In the genomic region with DNA sequence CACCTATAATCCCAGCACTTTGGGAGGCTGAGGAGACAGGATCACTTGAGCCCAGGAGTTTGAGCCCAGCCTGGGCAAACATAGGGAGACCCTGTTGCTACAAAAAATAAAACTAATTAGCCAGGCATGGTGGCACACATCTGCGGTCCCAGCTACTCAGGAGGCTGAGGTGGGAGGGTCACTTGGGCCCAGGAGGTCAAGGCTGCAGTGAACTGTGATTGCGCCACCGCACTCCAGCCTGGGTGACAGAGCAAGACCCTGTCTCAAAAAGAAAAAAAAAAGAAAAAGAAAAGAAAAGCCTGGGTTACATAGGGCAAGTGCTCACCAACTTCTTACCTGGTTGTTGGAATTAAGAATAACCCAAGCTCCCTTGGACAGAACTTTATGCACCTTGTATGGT, we compare ENCODE assay signal across 37 cellular contexts. TPM values are rescaled to one million over a fixed set of nuclear protein-coding genes. Genes with fewer than 3 reads are reported as not detected.
DNase-seq lines count a peak whose midpoint lies in the region; ATAC-seq, FAIRE-seq and TF ChIP-seq lines count a peak whose summit lies in the region.
"Had no signal": no experiment of that assay in that cellular context is flagged by ENCODE, and none has a peak within 500 bp of the region (broad histone marks: within the 10 kb centered on the region; RNA-seq: fewer than 3 reads in every experiment).

No MANE protein-coding gene starts in this region.

- H3K79me2 ChIP-seq in HepG2 (ENCODE audit: insufficient read depth, low read length) (no peaks in the 10 kb centered on the region), GM23338 (replicated peaks; ENCODE audit: insufficient read depth) (no peaks in the 10 kb centered on the region), K562 (ENCODE audit: control insufficient read depth, insufficient read depth, low read length) (no peaks in the 10 kb centered on the region), GM23248 (ENCODE audit: insufficient read depth) (no peaks in the 10 kb centered on the region)

- no peaks in the 10 kb centered on the region for H3F3A ChIP-seq in GM23338 (replicated peaks; ENCODE audit: low read depth)
- no peaks in the 10 kb centered on the region for H3F3A ChIP-seq in GM23248 (ENCODE audit: insufficient read depth)

- no peak for TF ChIP-seq POLR2A in HepG2 (IDR thresholded peaks at IDR 0.05; ENCODE audit: insufficient read depth in 1 of 2, low read depth in 2 of 2, low read length in 2 of 2)
- TF ChIP-seq POLR2A in right lobe of liver (IDR thresholded peaks at IDR 0.05), result no peak
- TF ChIP-seq POLR2A in K562 (conservative IDR thresholded peaks at IDR 0.05), result no peak

- H3K4me1 ChIP-seq in HepG2 (ENCODE audit: insufficient read depth, low read length) (peaks cover 10% of the 10 kb centered on the region), right lobe of liver (no peaks in the 10 kb centered on the region), GM23338 (ENCODE audit: insufficient read depth) (no peaks in the 10 kb centered on the region), K562 (replicated peaks in 1 of 2; ENCODE audit: control insufficient read depth in 2 of 2, insufficient read depth in 2 of 2, low read length in 2 of 2) (peaks cover 0 to 4% of the 10 kb centered on the region in 2 experiments; a peak in 2 of 5 replicates), GM23248 (ENCODE audit: insufficient read depth) (no peaks in the 10 kb centered on the region), SJCRH30 (no peaks in the 10 kb centered on the region)
- H3K4me1 ChIP-seq: A549, BE2C, Caco-2 had no signal

- no peak overlapping the region for H3K27ac Mint-ChIP-seq in GM23338
- no peak overlapping the region for H3K27ac Mint-ChIP-seq in activated T-helper 1 cell treated with anti-CD3 and anti-CD28 coated beads, Interleukin-12 subunit alpha, Interleukin-12 subunit beta, Interleukin-2, Interleukin-4 antibody, amounts not matched to agents 30 ng/mL and 10 ng/mL and 1 ng/mL, durations not matched to agents 14 hours and 24 hours and 36 hours
- H3K27ac Mint-ChIP-seq: B cell; CD14-positive monocyte; CD4-positive, alpha-beta T cell; CD4-positive, CD25-positive, alpha-beta regulatory T cell; CD8-positive, alpha-beta memory T cell; CD8-positive, alpha-beta T cell had no signal

- no peaks in the 10 kb centered on the region for H3K4me1 Mint-ChIP-seq in GM23338
- H3K4me1 Mint-ChIP-seq in activated T-helper 1 cell treated with anti-CD3 and anti-CD28 coated beads, Interleukin-12 subunit alpha, Interleukin-12 subunit beta, Interleukin-2, Interleukin-4 antibody, amounts not matched to agents 30 ng/mL and 10 ng/mL and 1 ng/mL, durations not matched to agents 14 hours and 24 hours and 36 hours (ENCODE audit: low read depth), result peaks cover 74% of the 10 kb centered on the region

- H3K9me3 ChIP-seq in HepG2 (ENCODE audit: low read length) (no peaks in the 10 kb centered on the region), right lobe of liver (no peaks in the 10 kb centered on the region), K562 (replicated peaks; ENCODE audit: control insufficient read depth, insufficient read depth, low read depth, low read length) (no peaks in the 10 kb centered on the region), GM23248 (ENCODE audit: low read depth) (no peaks in the 10 kb centered on the region), SJCRH30 (replicated peaks) (no peaks in the 10 kb centered on the region)
- H3K9me3 ChIP-seq: A549, BE2C, BLaER1, Caco-2 had no signal

- POLR2A ChIA-PET in HepG2 (lab: Yijun Ruan, JAX), result no interaction called here
- POLR2A ChIA-PET in K562 (lab: Yijun Ruan, JAX), result no interaction called here

- BruUV-seq in HepG2 (replicated peaks; lab: Mats Ljungman, UMichigan) (no TSS peak), K562 (replicated peaks; lab: Mats Ljungman, UMichigan) (no TSS peak)

- CTCF ChIA-PET in HepG2 (lab: Yijun Ruan, JAX; ENCODE audit: low intra/inter-chr PET ratio, low total read pairs), result no interaction called here
- CTCF ChIA-PET in K562 (lab: Yijun Ruan, JAX; ENCODE audit: low intra/inter-chr PET ratio), result no interaction called here

- no peak for TF ChIP-seq CTCF in HepG2 (CRISPR knock-in tag; IDR thresholded peaks at IDR 0.05)
- no peak for TF ChIP-seq CTCF in right lobe of liver (IDR thresholded peaks at IDR 0.05)
- no peak for TF ChIP-seq CTCF in GM23338 (conservative IDR thresholded peaks at IDR 0.05; ENCODE audit: low read depth in 2 of 2)
- no peak for TF ChIP-seq CTCF in K562 (IDR thresholded peaks at IDR 0.05 in 2 of 3, conservative IDR thresholded peaks at IDR 0.05 in 1 of 3; ENCODE audit: insufficient read depth in 2 of 3, low read depth in 1 of 3, low read length in 3 of 3)

- no peak overlapping the region for H3K4me3 Mint-ChIP-seq in GM23338
- peak overlapping the region; percentile 37 for H3K4me3 Mint-ChIP-seq in activated T-helper 1 cell treated with anti-CD3 and anti-CD28 coated beads, Interleukin-12 subunit alpha, Interleukin-12 subunit beta, Interleukin-2, Interleukin-4 antibody, amounts not matched to agents 30 ng/mL and 10 ng/mL and 1 ng/mL, durations not matched to agents 14 hours and 24 hours and 36 hours
- H3K4me3 Mint-ChIP-seq: B cell; CD14-positive monocyte; CD4-positive, alpha-beta memory T cell; CD4-positive, alpha-beta T cell; CD4-positive, CD25-positive, alpha-beta regulatory T cell; CD8-positive, alpha-beta memory T cell; CD8-positive, alpha-beta T cell had no signal

- no peaks in the 10 kb centered on the region for H3K9me3 Mint-ChIP-seq in GM23338
- peaks cover 3% of the 10 kb centered on the region for H3K9me3 Mint-ChIP-seq in activated T-helper 1 cell treated with anti-CD3 and anti-CD28 coated beads, Interleukin-12 subunit alpha, Interleukin-12 subunit beta, Interleukin-2, Interleukin-4 antibody, amounts not matched to agents 30 ng/mL and 10 ng/mL and 1 ng/mL, durations not matched to agents 14 hours and 24 hours and 36 hours
- H3K9me3 Mint-ChIP-seq: CD14-positive monocyte; CD4-positive, alpha-beta memory T cell; CD4-positive, alpha-beta T cell; CD4-positive, CD25-positive, alpha-beta regulatory T cell; CD8-positive, alpha-beta memory T cell; CD8-positive, alpha-beta T cell had no signal

- H3K9ac ChIP-seq in HepG2 (ENCODE audit: insufficient read depth, low read depth, low read length), result no peak overlapping the region
- H3K9ac ChIP-seq in K562 (ENCODE audit: insufficient read depth in 1 of 2, low read depth in 2 of 2, low read length in 2 of 2), result no peak overlapping the region
- no peak overlapping the region for H3K9ac ChIP-seq in GM23248
- H3K9ac ChIP-seq: BLaER1; BLaER1 treated with 17β-estradiol and CSF1 and Interleukin-3, amounts not matched to agents 10 nM and 100 nM had no signal

- no peak overlapping the region for H2AFZ ChIP-seq in HepG2 (ENCODE audit: low read length)
- peak overlapping the region; percentile 23; the same call in 1 of the 2 replicates for H2AFZ ChIP-seq in GM23338
- no peak overlapping the region for H2AFZ ChIP-seq in K562 (ENCODE audit: low read depth, low read length)
- H2AFZ ChIP-seq in GM23248, result no peak overlapping the region

- no peaks in the 10 kb centered on the region for H3K9me1 ChIP-seq in K562 (ENCODE audit: control insufficient read depth, insufficient read depth, low read length)

- TF ChIP-seq RAD21 in HepG2 (CRISPR knock-in tag; IDR thresholded peaks at IDR 0.05), result no peak
- no peak for TF ChIP-seq RAD21 in K562 (CRISPR knock-in tag; conservative IDR thresholded peaks at IDR 0.05 in 1 of 2, IDR thresholded peaks at IDR 0.05 in 1 of 2)

- no peaks in the 10 kb centered on the region for H4K20me1 ChIP-seq in HepG2 (ENCODE audit: insufficient read depth, low read length)
- no peaks in the 10 kb centered on the region for H4K20me1 ChIP-seq in GM23338 (replicated peaks; ENCODE audit: insufficient read depth)
- H4K20me1 ChIP-seq in K562 (replicated peaks; ENCODE audit: control insufficient read depth, insufficient read depth, low read length), result no peaks in the 10 kb centered on the region
- no peaks in the 10 kb centered on the region for H4K20me1 ChIP-seq in GM23248 (ENCODE audit: insufficient read depth)
- H4K20me1 ChIP-seq: BLaER1; BLaER1 treated with 17β-estradiol and CSF1 and Interleukin-3, amounts not matched to agents 10 nM and 100 nM had no signal

- no peak overlapping the region for H3K4me3 ChIP-seq in HepG2 (replicated peaks in 1 of 3; ENCODE audit: insufficient read depth in 1 of 3, low read depth in 2 of 3, low read length in 3 of 3)
- no peak overlapping the region for H3K4me3 ChIP-seq in right lobe of liver
- H3K4me3 ChIP-seq in GM23338, result no peak overlapping the region
- H3K4me3 ChIP-seq in K562, result no peak overlapping the region
- no peak overlapping the region for H3K4me3 ChIP-seq in GM23248
- H3K4me3 ChIP-seq in SJCRH30, result no peak overlapping the region
- H3K4me3 ChIP-seq: A549; BLaER1; BLaER1 treated with 17β-estradiol and CSF1 and Interleukin-3, amounts not matched to agents 10 nM and 100 nM had no signal

- no peaks in the 10 kb centered on the region for H3K9me2 ChIP-seq in GM23338 (ENCODE audit: insufficient read depth)
- H3K9me2 ChIP-seq in GM23248 (ENCODE audit: insufficient read depth), result no peaks in the 10 kb centered on the region

- ATAC-seq in HepG2, result peak; percentile 50
- no peak for ATAC-seq in right lobe of liver
- ATAC-seq in GM23338, result no peak
- no peak for ATAC-seq in K562
- ATAC-seq: A549; CD8-positive, alpha-beta T cell had no signal

- in situ Hi-C loops in HepG2 (cut with HindIII; ENCODE audit: extremely low pct_ligation_motif_present, low pct_unique_long_range_greater_than_20kb) (no loop called here), K562 (cut with MboI) (no loop called here), GM23248 (cut with MboI) (no loop called here)

- H3K27ac ChIP-seq in HepG2 (ENCODE audit: extremely low read length, insufficient read depth, low read length) (no peak overlapping the region), right lobe of liver (no peak overlapping the region), GM23338 (ENCODE audit: low read depth) (no peak overlapping the region), K562 (ENCODE audit: extremely low read depth, low read depth, low read length) (no peak overlapping the region), GM23248 (no peak overlapping the region), SJCRH30 (no peak overlapping the region)
- H3K27ac ChIP-seq: 22Rv1; A549; BLaER1; BLaER1 treated with 17β-estradiol and CSF1 and Interleukin-3, amounts not matched to agents 10 nM and 100 nM; C4-2B had no signal

- H3K36me3 ChIP-seq in HepG2 (replicated peaks in 1 of 2; ENCODE audit: control insufficient read depth in 1 of 2, insufficient read depth in 2 of 2, low read length in 2 of 2), result no peaks in the 10 kb centered on the region
- H3K36me3 ChIP-seq in right lobe of liver, result no peaks in the 10 kb centered on the region
- H3K36me3 ChIP-seq in GM23338 (ENCODE audit: insufficient read depth), result no peaks in the 10 kb centered on the region
- no peaks in the 10 kb centered on the region for H3K36me3 ChIP-seq in K562 (ENCODE audit: control insufficient read depth, insufficient read depth, low read length)
- H3K36me3 ChIP-seq in GM23248 (ENCODE audit: low read depth), result no peaks in the 10 kb centered on the region
- no peaks in the 10 kb centered on the region for H3K36me3 ChIP-seq in SJCRH30
- H3K36me3 ChIP-seq: BE2C; BLaER1; BLaER1 treated with 17β-estradiol and CSF1 and Interleukin-3, amounts not matched to agents 10 nM and 100 nM had no signal

- intact Hi-C loops in HepG2 (cut with micrococcal nuclease; ENCODE audit: unreplicated experiment), result no loop called here
- intact Hi-C loops in right lobe of liver (cut with DNase I), result no loop called here
- intact Hi-C loops in activated T-helper 1 cell treated with anti-CD3 and anti-CD28 coated beads, Interleukin-12 subunit alpha, Interleukin-12 subunit beta, Interleukin-2, Interleukin-4 antibody, amounts not matched to agents 30 ng/mL and 10 ng/mL and 1 ng/mL, durations not matched to agents 14 hours and 24 hours and 36 hours (cut with micrococcal nuclease), result no loop called here
- intact Hi-C loops in K562 (cut with micrococcal nuclease), result no loop called here

- WGBS in HepG2 (ENCODE audit: low lambda C conversion rate), result 27% methylated on average over 3 of the region's 3 CpGs
- 90% methylated on average over 2 of the region's 3 CpGs for WGBS in right lobe of liver (ENCODE audit: insufficient coverage, low coverage, low lambda C conversion rate, missing lambda C conversion rate)
- WGBS in K562 (ENCODE audit: insufficient coverage, low coverage, missing lambda C conversion rate), result 92% methylated on average over 2 of the region's 3 CpGs
- WGBS in GM23248 (ENCODE audit: low coverage in 1 of 2, low lambda C conversion rate in 2 of 2, missing lambda C conversion rate in 2 of 2), 2 experiments, result 73 to 84% methylated on average over 3 of the region's 3 CpGs

- FAIRE-seq in HepG2 (lab: Jason Lieb, UNC), result no peak
- no peak for FAIRE-seq in K562 (lab: Jason Lieb, UNC)
- FAIRE-seq: A204.1, A549, D721Med had no signal

- H3K36me3 Mint-ChIP-seq in GM23338 (ENCODE audit: low read depth), result no peaks in the 10 kb centered on the region
- no peaks in the 10 kb centered on the region for H3K36me3 Mint-ChIP-seq in activated T-helper 1 cell treated with anti-CD3 and anti-CD28 coated beads, Interleukin-12 subunit alpha, Interleukin-12 subunit beta, Interleukin-2, Interleukin-4 antibody, amounts not matched to agents 30 ng/mL and 10 ng/mL and 1 ng/mL, durations not matched to agents 14 hours and 24 hours and 36 hours (ENCODE audit: low read depth)
- H3K36me3 Mint-ChIP-seq: CD14-positive monocyte; CD4-positive, alpha-beta memory T cell; CD4-positive, CD25-positive, alpha-beta regulatory T cell; CD8-positive, alpha-beta memory T cell; CD8-positive, alpha-beta T cell had no signal

- TF ChIP-seq EP300 in HepG2 (IDR thresholded peaks at IDR 0.05; ENCODE audit: low read depth in 2 of 2, low read length in 2 of 2), result no peak
- TF ChIP-seq EP300 in HepG2 (CRISPR knock-in tag; IDR thresholded peaks at IDR 0.05; ENCODE audit: borderline replicate concordance), result no peak
- TF ChIP-seq EP300 in K562 (IDR thresholded peaks at IDR 0.05; ENCODE audit: low read length), result no peak

- H3K27me3 ChIP-seq in HepG2 (ENCODE audit: control insufficient read depth in 1 of 2, insufficient read depth in 2 of 2, low read length in 2 of 2) (peaks cover 0 to 3% of the 10 kb centered on the region in 2 experiments; a peak in 1 of 5 replicates), right lobe of liver (no peaks in the 10 kb centered on the region), GM23338 (ENCODE audit: insufficient read depth) (no peaks in the 10 kb centered on the region), K562 (ENCODE audit: control insufficient read depth in 2 of 2, insufficient read depth in 2 of 2, low read length in 2 of 2) (no peaks in the 10 kb centered on the region), GM23248 (replicated peaks; ENCODE audit: insufficient read depth) (no peaks in the 10 kb centered on the region), SJCRH30 (no peaks in the 10 kb centered on the region)
- H3K27me3 ChIP-seq: BE2C; BLaER1; BLaER1 treated with 17β-estradiol and CSF1 and Interleukin-3, amounts not matched to agents 10 nM and 100 nM had no signal

- H3K4me2 ChIP-seq in HepG2 (ENCODE audit: low read depth, low read length) (no peak overlapping the region), GM23338 (no peak overlapping the region), K562 (ENCODE audit: insufficient read depth, low read length) (no peak overlapping the region), GM23248 (ENCODE audit: unreplicated experiment) (no peak overlapping the region)
- H3K4me2 ChIP-seq: A549, BLaER1 had no signal

- no peaks in the 10 kb centered on the region for H3K27me3 Mint-ChIP-seq in GM23338 (ENCODE audit: insufficient read depth, low read depth, poor library complexity)
- no peaks in the 10 kb centered on the region for H3K27me3 Mint-ChIP-seq in activated T-helper 1 cell treated with anti-CD3 and anti-CD28 coated beads, Interleukin-12 subunit alpha, Interleukin-12 subunit beta, Interleukin-2, Interleukin-4 antibody, amounts not matched to agents 30 ng/mL and 10 ng/mL and 1 ng/mL, durations not matched to agents 14 hours and 24 hours and 36 hours (ENCODE audit: insufficient read depth)
- H3K27me3 Mint-ChIP-seq: B cell; CD4-positive, alpha-beta T cell; CD4-positive, CD25-positive, alpha-beta regulatory T cell had no signal

- no peak for DNase-seq in HepG2 (ENCODE audit: low spot score)
- no peak for DNase-seq in right lobe of liver
- DNase-seq in GM23338 (ENCODE audit: low spot score), result no peak
- no peak for DNase-seq in activated T-helper 1 cell treated with anti-CD3 and anti-CD28 coated beads, Interleukin-12 subunit alpha, Interleukin-12 subunit beta, Interleukin-2, Interleukin-4 antibody, amounts not matched to agents 30 ng/mL and 10 ng/mL and 1 ng/mL, durations not matched to agents 14 hours and 24 hours and 36 hours (ENCODE audit: low spot score)
- DNase-seq in K562 (ENCODE audit: extremely low read depth in 1 of 4, low spot score in 3 of 4), result no peak
- DNase-seq in GM23248, result no peak
- no peak for DNase-seq in SJCRH30
- DNase-seq in central memory CD4-positive, alpha-beta T cell, result no peak
- DNase-seq: 8988T; ACHN; AML-193; BE2C; C1 segment of cervical spinal cord; Caco-2; Calu3; CD4-positive, alpha-beta memory T cell; CD4-positive, alpha-beta T cell; CD4-positive, CD25-positive, alpha-beta regulatory T cell; CD8-positive, alpha-beta memory T cell; CD8-positive, alpha-beta T cell; COR-L47; DMS 273 treated with DMSO at 0.1 percent for 48 hours; DMS153; DMS53; DMS79; DMS79 treated with DMSO at 0.1 percent for 48 hours; DND-41; EL had no signal

RNA-seq across cellular contexts. Expression of gene MYB, which starts 14.6 kb away (rescaled TPM):
- 0.20 and 0.44 TPM in 2 replicates for total RNA-seq in HepG2 (2016; rRNA removed; fragmentation: Illumina TruSeq; extraction: Trizol)
- total RNA-seq in HepG2 (2016; cell fraction: cytosol; rRNA removed; fragmentation: Illumina TruSeq; extraction: Trizol; ENCODE audit: low read depth), result 0.44 TPM in 1 of 2 replicates, not detected in the other
- 0.15 TPM in 2 replicates for total RNA-seq in HepG2 (2016; cell fraction: insoluble cytoplasmic fraction; rRNA removed; fragmentation: Illumina TruSeq; extraction: Trizol)
- total RNA-seq in HepG2 (2016; cell fraction: membrane; rRNA removed; fragmentation: Illumina TruSeq; extraction: Trizol), result 0.09 TPM in 1 of 2 replicates, not detected in the other
- 0.31 and 0.40 TPM in 2 replicates for total RNA-seq in HepG2 (2016; cell fraction: nucleus; rRNA removed; fragmentation: Illumina TruSeq; extraction: Trizol)
- polyA plus RNA-seq in HepG2 (2011; rRNA removed), result 0.04 TPM in 1 of 2 replicates, not detected in the other
- 0.03 TPM in 1 of 2 replicates, not detected in the other for polyA plus RNA-seq in HepG2 (2011; cell fraction: cytosol; rRNA removed)
- polyA plus RNA-seq in HepG2 (2011; cell fraction: nucleus; rRNA removed), result not detected in 2 replicates
- 0.11 TPM in 1 of 2 replicates, not detected in the other for polyA plus RNA-seq in HepG2 (2012)
- polyA plus RNA-seq in HepG2 (2016; cell fraction: cytosol; fragmentation: Illumina TruSeq; extraction: Trizol; ENCODE audit: low read depth), result 0.07 TPM in 1 of 2 replicates, not detected in the other
- polyA plus RNA-seq in HepG2 (2016; cell fraction: insoluble cytoplasmic fraction; fragmentation: Illumina TruSeq; extraction: Trizol; ENCODE audit: low read depth), result 0.15 and 0.20 TPM in 2 replicates
- 0.08 TPM in 1 of 2 replicates, not detected in the other for polyA plus RNA-seq in HepG2 (2016; cell fraction: membrane; fragmentation: Illumina TruSeq; extraction: Trizol; ENCODE audit: low read depth)
- polyA plus RNA-seq in HepG2 (2016; cell fraction: nucleus; fragmentation: Illumina TruSeq; extraction: Trizol; ENCODE audit: insufficient read depth, low read depth), result 0.25 and 0.31 TPM in 2 replicates
- 2.4 TPM in 1 of 2 replicates, not detected in the other for polyA minus RNA-seq in HepG2 (2011; rRNA and poly(A)+ RNA removed; ENCODE audit: low replicate concordance)
- polyA minus RNA-seq in HepG2 (2011; cell fraction: cytosol; rRNA and poly(A)+ RNA removed), result not detected in 2 replicates
- not detected in 2 replicates for polyA minus RNA-seq in HepG2 (2011; cell fraction: nucleus; rRNA and poly(A)+ RNA removed)
- under 1 TPM in 5 of 6 experiments, not detected in 1; 0.11 to 0.51 (median 0.33) TPM for total RNA-seq in right lobe of liver
- total RNA-seq in GM23338 (2014; rRNA removed; shearing (Covaris generic)), result 7.9 and 10.4 TPM in 2 replicates
- polyA plus RNA-seq in GM23338 (2016; fragmentation: Nextera tagmentation; extraction: Ambion mirVana), result 3.0 and 4.2 TPM in 2 replicates
- 57.3 and 60.4 TPM in 2 replicates for total RNA-seq in activated T-helper 1 cell treated with anti-CD3 and anti-CD28 coated beads, Interleukin-12 subunit alpha, Interleukin-12 subunit beta, Interleukin-2, Interleukin-4 antibody, amounts not matched to agents 30 ng/mL and 10 ng/mL and 1 ng/mL, durations not matched to agents 14 hours and 24 hours and 36 hours
- 136 and 323 TPM in 2 replicates for total RNA-seq in K562 (2011; cell fraction: chromatin; rRNA removed; ENCODE audit: low replicate concordance)
- 63.7 and 97.6 TPM in 2 replicates for total RNA-seq in K562 (2011; cell fraction: nucleolus; rRNA removed)
- total RNA-seq in K562 (2011; cell fraction: nucleoplasm; rRNA removed), result 152 and 301 TPM in 2 replicates
- total RNA-seq in K562 (2014; rRNA removed), result 116 and 117 TPM in 2 replicates
- total RNA-seq in K562 (2014; rRNA removed; fragmentation: Illumina TruSeq; extraction: Trizol), result 149 and 170 TPM in 2 replicates
- 215 and 218 TPM in 2 replicates for total RNA-seq in K562 (2015; rRNA removed; fragmentation: Illumina TruSeq; extraction: Trizol)
- 140 and 142 TPM in 2 replicates for total RNA-seq in K562 (2021)
- polyA plus RNA-seq in K562 (2011; rRNA removed), result 82.6 and 94.1 TPM in 2 replicates
- 49.6 and 73.2 TPM in 2 replicates for polyA plus RNA-seq in K562 (2011; cell fraction: cytosol; rRNA removed)
- 131 and 141 TPM in 2 replicates for polyA plus RNA-seq in K562 (2011; cell fraction: nucleus; rRNA removed)
- 106 and 145 TPM in 2 replicates for polyA plus RNA-seq in K562 (2012)
- polyA plus RNA-seq in K562 (2014; fragmentation: Illumina TruSeq; extraction: Trizol), result 133 and 185 TPM in 2 replicates
- 10 to 100 TPM; 35.8 to 44.1 TPM for polyA plus RNA-seq in K562 (2014; fragmentation: Nextera tagmentation; extraction: Ambion mirVana)
- 153 and 155 TPM in 2 replicates for polyA plus RNA-seq in K562 (2014; rRNA removed)
- polyA minus RNA-seq in K562 (2011; rRNA and poly(A)+ RNA removed), result 153 and 187 TPM in 2 replicates
- 73.2 and 75.5 TPM in 2 replicates for polyA minus RNA-seq in K562 (2011; cell fraction: cytosol; rRNA and poly(A)+ RNA removed)
- polyA minus RNA-seq in K562 (2011; cell fraction: nucleus; rRNA and poly(A)+ RNA removed), result 136 and 220 TPM in 2 replicates
- total RNA-seq in GM23248 (2014; rRNA removed; shearing (Covaris generic)), result 1.2 TPM in 1 of 2 replicates, not detected in the other
- polyA plus RNA-seq in GM23248 (2016; fragmentation: Nextera tagmentation; extraction: Ambion mirVana), result 0.10 and 0.28 TPM in 2 replicates
- 5.3 and 6.4 TPM in 2 replicates for total RNA-seq in SJCRH30 (2014; rRNA removed; shearing (Covaris generic))

Comparison
In these comparisons a context has a peak if more than half of its experiments do, and no peak if none do; other contexts are left out.
1. Of the 241 proteins assayed by ChIP-seq in both HepG2 and K562: peak only in HepG2: CEBPG, MTA1, NR2C2 and NR2F6; only in K562: none; in both: CEBPB; in neither: 235; mixed calls (peak in some experiments, not most) for 1.